In the genomic region with DNA sequence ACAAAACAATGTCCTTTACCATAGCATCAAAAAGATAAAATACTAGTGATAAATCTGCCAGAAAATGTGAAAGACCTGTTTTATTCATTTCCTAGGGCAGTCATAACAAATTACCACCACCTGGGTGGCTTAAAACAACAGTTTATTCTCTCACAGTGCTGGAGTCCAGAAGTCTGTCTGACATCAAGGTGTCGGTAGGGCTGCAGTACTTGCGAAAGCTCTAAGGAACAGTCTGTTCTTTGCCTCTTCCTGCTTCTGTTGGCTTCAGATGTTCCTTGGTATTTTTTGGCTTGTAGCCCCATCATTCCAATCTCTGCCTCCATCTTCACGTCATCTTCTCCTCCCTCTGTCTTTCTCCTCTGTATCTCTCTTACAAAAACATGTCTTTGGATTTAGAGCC, we compare ENCODE assay signal across 10 cellular contexts. TPM values are rescaled to one million over a fixed set of nuclear protein-coding genes. Genes with fewer than 3 reads are reported as not detected.
DNase-seq lines count a peak whose midpoint lies in the region; ATAC-seq and TF ChIP-seq lines count a peak whose summit lies in the region.
"Had no signal": no experiment of that assay in that cellular context is flagged by ENCODE, and none has a peak within 500 bp of the region (broad histone marks: within the 10 kb centered on the region; RNA-seq: fewer than 3 reads in every experiment).

No MANE protein-coding gene starts in this region.

- CTCF ChIA-PET in PC-3 (lab: Charles Lee): no interaction called here

- H3K9me3 ChIP-seq in GM23248 (ENCODE audit: low read depth) (no peaks in the 10 kb centered on the region), PC-3 (ENCODE audit: low read length) (no peaks in the 10 kb centered on the region)

- H3K4me1 ChIP-seq in GM23248 (ENCODE audit: insufficient read depth) (peaks cover 32% of the 10 kb centered on the region), PC-3 (ENCODE audit: insufficient read depth, low read length) (peaks cover 14% of the 10 kb centered on the region)

- 2 to 5% methylated on average over 3 of the region's 3 CpGs for WGBS in GM23248 (ENCODE audit: low coverage in 1 of 2, low lambda C conversion rate in 2 of 2, missing lambda C conversion rate in 2 of 2), 2 experiments

- H3K36me3 ChIP-seq in GM23248 (ENCODE audit: low read depth): no peaks in the 10 kb centered on the region
- no peaks in the 10 kb centered on the region for H3K36me3 ChIP-seq in PC-3 (ENCODE audit: low read depth, low read length)

- no peaks in the 10 kb centered on the region for H3K9me2 ChIP-seq in GM23248 (ENCODE audit: insufficient read depth)
- no peaks in the 10 kb centered on the region for H3K9me2 ChIP-seq in PC-3 (replicated peaks; ENCODE audit: low read length)

- H3F3A ChIP-seq in GM23248 (ENCODE audit: insufficient read depth) (peaks cover 32% of the 10 kb centered on the region), PC-3 (ENCODE audit: low read length, unreplicated experiment) (peaks cover 6% of the 10 kb centered on the region)

- no peak for ATAC-seq in PC-3

- H3K4me2 ChIP-seq in GM23248 (ENCODE audit: unreplicated experiment): peak overlapping the region; percentile 64
- H3K4me2 ChIP-seq in PC-3 (ENCODE audit: low read length): no peak overlapping the region

- H2AFZ ChIP-seq in GM23248: peak overlapping the region; percentile 62
- no peak overlapping the region for H2AFZ ChIP-seq in PC-3 (ENCODE audit: low read length)

- H3K79me2 ChIP-seq in GM23248 (ENCODE audit: insufficient read depth): no peaks in the 10 kb centered on the region
- no peaks in the 10 kb centered on the region for H3K79me2 ChIP-seq in PC-3 (ENCODE audit: low read length)

- H3K27me3 ChIP-seq in GM23248 (replicated peaks; ENCODE audit: insufficient read depth): no peaks in the 10 kb centered on the region
- H3K27me3 ChIP-seq in PC-3 (ENCODE audit: low read length): no peaks in the 10 kb centered on the region

- POLR2A ChIA-PET in PC-3 (lab: Charles Lee; ENCODE audit: unreplicated experiment): no interaction called here

- DNase-seq in GM23248 (peak; percentile 83), cardiac fibroblast (ENCODE audit: low read depth in 2 of 2) (peak; percentile 97 to 99), iris pigment epithelial cell (ENCODE audit: low read depth) (peak; percentile 99), smooth muscle cell of the brain vasculature (ENCODE audit: low read depth, low spot score) (peak; percentile 90), NCI-H774 (lab: John Stamatoyannopoulos, UW) (no peak), PC-3 (no peak), SKM-1 treated with dmso at 0.1 percent for 144 hours (lab: John Stamatoyannopoulos, UW; ENCODE audit: unreplicated experiment) (no peak), NCI-H2196 (lab: John Stamatoyannopoulos, UW; ENCODE audit: unreplicated experiment) (no peak)
- DNase-seq: NCI-H2029, nucleus accumbens had no signal

- H3K9ac ChIP-seq in GM23248: peak overlapping the region; percentile 13; the same call in 1 of the 2 replicates
- H3K9ac ChIP-seq in PC-3 (ENCODE audit: low read length): no peak overlapping the region

- H4K20me1 ChIP-seq in GM23248 (ENCODE audit: insufficient read depth) (no peaks in the 10 kb centered on the region), PC-3 (ENCODE audit: low read length) (no peaks in the 10 kb centered on the region)

- intact Hi-C loops in PC-3 (cut with micrococcal nuclease): no loop called here

- BruUV-seq in PC-3 (replicated peaks; lab: Mats Ljungman, UMichigan): no TSS peak

- in situ Hi-C loops in GM23248 (cut with MboI): no loop called here

- TF ChIP-seq CTCF in cardiac fibroblast (IDR thresholded peaks at IDR 0.05; ENCODE audit: low read depth, low read length) (peak; percentile 16), PC-3 (conservative IDR thresholded peaks at IDR 0.05; ENCODE audit: low read depth, low read length) (no peak)

- H3K4me3 ChIP-seq in GM23248 (peak overlapping the region; percentile 51), cardiac fibroblast (replicated peaks in 1 of 2; ENCODE audit: low read depth in 2 of 2, low read length in 2 of 2) (no peak overlapping the region), PC-3 (ENCODE audit: low read length) (no peak overlapping the region)

- H3K27ac ChIP-seq in GM23248 (peak overlapping the region; percentile 38), PC-3 (ENCODE audit: low read length) (no peak overlapping the region)

RNA-seq across cellular contexts. Expression of a gene that starts 51.0 kb away (rescaled TPM):
- 6.1 and 11.4 TPM in 2 replicates for total RNA-seq in GM23248 (2014; rRNA removed; shearing (Covaris generic))
- polyA plus RNA-seq in GM23248 (2016; fragmentation: Nextera tagmentation; extraction: Ambion mirVana): 4.4 and 4.5 TPM in 2 replicates
- 5.4 TPM in 2 replicates for total RNA-seq in PC-3 (2014; rRNA removed)

Comparison
In these comparisons a context has a peak if more than half of its experiments do, and no peak if none do; other contexts are left out.
1. DNase-seq: peak in GM23248 (single experiment), cardiac fibroblast (2 of 2), iris pigment epithelial cell (single experiment) and smooth muscle cell of the brain vasculature (single experiment); none in NCI-H774 (single experiment), PC-3 (single experiment), SKM-1 treated with dmso at 0.1 percent for 144 hours (single experiment) and NCI-H2196 (single experiment).